8 cellular contexts compared by ENCODE assay signal in the genomic region with DNA sequence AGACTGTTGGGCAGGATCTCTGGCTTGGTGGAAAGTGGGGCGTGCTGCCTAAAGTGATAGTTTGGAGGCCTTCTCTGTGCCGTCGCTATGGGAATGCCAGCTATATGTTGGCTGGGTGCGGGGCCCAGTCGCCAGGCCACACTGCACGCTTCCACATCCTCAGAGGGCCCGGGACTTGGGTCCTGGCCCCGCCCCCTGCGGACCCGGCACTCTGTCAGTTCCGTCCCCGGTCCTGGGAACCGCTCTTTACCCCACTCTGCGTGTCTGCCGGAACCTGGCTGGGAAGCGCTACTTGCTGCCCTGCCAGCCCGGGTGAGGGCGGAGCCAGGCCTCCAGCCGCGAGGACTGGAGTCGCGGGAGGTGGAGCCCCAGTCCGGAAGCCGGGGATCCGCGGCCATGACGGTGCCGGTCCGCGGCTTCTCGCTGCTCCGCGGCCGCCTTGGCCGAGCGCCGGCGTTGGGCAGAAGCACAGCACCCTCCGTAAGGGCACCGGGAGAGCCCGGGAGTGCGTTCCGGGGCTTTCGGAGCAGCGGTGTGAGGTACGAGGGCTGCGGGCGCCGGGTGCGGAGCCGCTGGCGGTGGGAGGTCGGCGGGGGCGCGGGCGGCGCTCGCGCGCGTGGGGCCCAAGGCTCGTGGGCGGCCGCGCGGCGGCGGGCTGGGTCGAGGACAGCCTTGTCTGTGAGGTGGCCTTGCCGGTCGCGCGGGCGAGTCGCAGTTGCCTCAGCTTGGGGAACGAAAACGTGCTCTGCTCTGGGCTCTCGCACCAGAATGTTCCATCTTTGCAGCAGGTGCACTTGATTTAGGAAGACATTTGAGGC. TPM values are rescaled to one million over a fixed set of nuclear protein-coding genes. Genes with fewer than 3 reads are reported as not detected.
DNase-seq lines count a peak whose midpoint lies in the region; ATAC-seq and TF ChIP-seq lines count a peak whose summit lies in the region.

Gene MTHFD2L (plus strand): TSS at position 376 of the 818 bp plus-strand sequence. CDS start 21 bp downstream, at position 397.

- H3K4me3 Mint-ChIP-seq in naive thymus-derived CD4-positive, alpha-beta T cell, result peak within 1 kb of the TSS; percentile 86 to 95 (median 90)
- peak within 1 kb of the TSS; percentile 84 for H3K4me3 Mint-ChIP-seq in stimulated activated memory B cell treated with anti-CD40 and anti-IgM and Interleukin-4, amounts not matched to agents 10 μg/mL and 1 μg/mL and 100 μg/mL, for 72 hours

- H3K4me1 Mint-ChIP-seq in naive thymus-derived CD4-positive, alpha-beta T cell, result peaks cover 10 to 48% (median 26%) of the 10 kb centered on the region in 7 donors
- peaks cover 20% of the 10 kb centered on the region for H3K4me1 Mint-ChIP-seq in stimulated activated memory B cell treated with anti-CD40 and anti-IgM and Interleukin-4, amounts not matched to agents 10 μg/mL and 1 μg/mL and 100 μg/mL, for 72 hours

- H3K9me3 ChIP-seq in KOPT-K1 (ENCODE audit: insufficient read depth, low read length, poor library complexity, severe bottlenecking) (no peaks in the 10 kb centered on the region), fibroblast of lung (ENCODE audit: control insufficient read depth, insufficient read depth, low read depth, low read length) (no peaks in the 10 kb centered on the region)
- no peaks in the 10 kb centered on the region for H3K9me3 ChIP-seq in naive thymus-derived CD4-positive, alpha-beta T cell (ENCODE audit: control insufficient read depth in 2 of 3, low read length in 3 of 3)

- H3K36me3 ChIP-seq in KOPT-K1 (ENCODE audit: insufficient read depth, low read length), result peaks cover 22% of the 10 kb centered on the region
- H3K36me3 ChIP-seq in fibroblast of lung (ENCODE audit: control insufficient read depth, insufficient read depth, low read length), result no peaks in the 10 kb centered on the region
- H3K36me3 ChIP-seq in naive thymus-derived CD4-positive, alpha-beta T cell (ENCODE audit: control insufficient read depth in 2 of 3, insufficient read depth in 3 of 3, low read length in 3 of 3), result no peaks in the 10 kb centered on the region

- peaks cover 0 to 18% (median 7%) of the 10 kb centered on the region in 5 donors for H3K36me3 Mint-ChIP-seq in naive thymus-derived CD4-positive, alpha-beta T cell
- peaks cover 10% of the 10 kb centered on the region for H3K36me3 Mint-ChIP-seq in stimulated activated memory B cell treated with anti-CD40 and anti-IgM and Interleukin-4, amounts not matched to agents 10 μg/mL and 1 μg/mL and 100 μg/mL, for 72 hours

- H3K27ac Mint-ChIP-seq in naive thymus-derived CD4-positive, alpha-beta T cell, result peak within 1 kb of the TSS; percentile 62 to 96 (median 90)
- peak within 1 kb of the TSS; percentile 74 for H3K27ac Mint-ChIP-seq in stimulated activated memory B cell treated with anti-CD40 and anti-IgM and Interleukin-4, amounts not matched to agents 10 μg/mL and 1 μg/mL and 100 μg/mL, for 72 hours

- H3K79me2 ChIP-seq in fibroblast of lung (ENCODE audit: control insufficient read depth, insufficient read depth, low read length), result peaks cover 16% of the 10 kb centered on the region

- no peaks in the 10 kb centered on the region for H3K9me3 Mint-ChIP-seq in naive thymus-derived CD4-positive, alpha-beta T cell
- no peaks in the 10 kb centered on the region for H3K9me3 Mint-ChIP-seq in stimulated activated memory B cell treated with anti-CD40 and anti-IgM and Interleukin-4, amounts not matched to agents 10 μg/mL and 1 μg/mL and 100 μg/mL, for 72 hours

- H4K20me1 ChIP-seq in fibroblast of lung (ENCODE audit: control insufficient read depth, extremely low read depth, insufficient read depth, low read length), result no peaks in the 10 kb centered on the region

- CTCF ChIA-PET in naive thymus-derived CD4-positive, alpha-beta T cell (lab: Charles Lee), result interaction anchor here (0.5 kb wide), 1 partner anchor 1689 kb away, joined by 3 read pairs; no protein-coding TSS in a partner anchor

- peaks cover 6% of the 10 kb centered on the region for H3K4me1 ChIP-seq in fibroblast of lung (ENCODE audit: control insufficient read depth, extremely low read depth, insufficient read depth, low read length)
- H3K4me1 ChIP-seq in naive thymus-derived CD4-positive, alpha-beta T cell (ENCODE audit: control insufficient read depth in 2 of 2, insufficient read depth in 2 of 2, low read length in 2 of 2), result peaks cover 6 to 9% of the 10 kb centered on the region in 2 donors

- peak within 1 kb of the TSS; percentile 98 for H3K4me2 ChIP-seq in fibroblast of lung (ENCODE audit: extremely low read depth, insufficient read depth, low read length)

- TF ChIP-seq CTCF in fibroblast of lung (conservative IDR thresholded peaks at IDR 0.05 in 1 of 2, IDR thresholded peaks at IDR 0.05 in 1 of 2; ENCODE audit: low read depth in 1 of 2, low read length in 2 of 2), result no peak

- peak; percentile 98 for ATAC-seq in GM21825 (IDR thresholded peaks at IDR 0.05; ENCODE audit: unreplicated experiment)
- peak; percentile 97 for ATAC-seq in naive thymus-derived CD4-positive, alpha-beta T cell
- ATAC-seq in stimulated activated memory B cell treated with anti-CD40 and anti-IgM and Interleukin-4, amounts not matched to agents 10 μg/mL and 1 μg/mL and 100 μg/mL, for 72 hours, result peak; percentile 99

- H2AFZ ChIP-seq in fibroblast of lung (ENCODE audit: low read length), result peak within 1 kb of the TSS; percentile 97

- intact Hi-C loops in naive thymus-derived CD4-positive, alpha-beta T cell (cut with micrococcal nuclease), result loop anchor here (1.0 to 5.0 kb wide), 7 partner anchors 240 to 1989 kb away; partner anchors contain the start of genes COX18 (in 2 of the 2), ANKRD17 (in 1 of the 2), AREG (in 1 of the 2) and NUP54 (in 1 of the 2)

- DNase-seq in Daoy (ENCODE audit: low read depth) (peak; percentile 95), RKO (ENCODE audit: low spot score) (peak; percentile 97), fibroblast of lung (ENCODE audit: low read depth in 2 of 2) (peak; percentile 94 to 95)
- peak; percentile 48 to 70 for DNase-seq in activated T-helper 1 cell treated with anti-CD3 and anti-CD28 coated beads, Interleukin-2, amount 50 U/mL, for 16 hours (ENCODE audit: low read depth in 1 of 2, low spot score in 1 of 2)
- peak; percentile 68 to 88 (median 75) for DNase-seq in naive thymus-derived CD4-positive, alpha-beta T cell

- no peaks in the 10 kb centered on the region for H3K27me3 ChIP-seq in fibroblast of lung (ENCODE audit: control insufficient read depth, insufficient read depth, low read length)
- H3K27me3 ChIP-seq in naive thymus-derived CD4-positive, alpha-beta T cell (ENCODE audit: control insufficient read depth in 2 of 2, insufficient read depth in 2 of 2, low read length in 2 of 2), result no peaks in the 10 kb centered on the region

- H3K4me3 ChIP-seq in fibroblast of lung (replicated peaks in 1 of 4; ENCODE audit: control extremely low read depth in 1 of 4, insufficient read depth in 1 of 4, low read depth in 3 of 4, low read length in 4 of 4), result peak within 1 kb of the TSS; percentile 69 to 85 (median 76)
- H3K4me3 ChIP-seq in naive thymus-derived CD4-positive, alpha-beta T cell (ENCODE audit: low read length), result peak within 1 kb of the TSS; percentile 68

- peaks cover 0 to 29% (median 0%) of the 10 kb centered on the region in 5 donors for H3K27me3 Mint-ChIP-seq in naive thymus-derived CD4-positive, alpha-beta T cell
- H3K27me3 Mint-ChIP-seq in stimulated activated memory B cell treated with anti-CD40 and anti-IgM and Interleukin-4, amounts not matched to agents 10 μg/mL and 1 μg/mL and 100 μg/mL, for 72 hours, result no peaks in the 10 kb centered on the region

- POLR2A ChIA-PET in naive thymus-derived CD4-positive, alpha-beta T cell (lab: Charles Lee), result interaction anchor here (1.0 kb wide), 1 partner anchor 11 kb away, joined by 3 read pairs; no protein-coding TSS in a partner anchor

- H3K9ac ChIP-seq in fibroblast of lung (ENCODE audit: insufficient read depth, low read length), result peak within 1 kb of the TSS; percentile 92

- H3K27ac ChIP-seq in KOPT-K1 (ENCODE audit: low read depth, low read length, poor library complexity, severe bottlenecking) (peak within 1 kb of the TSS; percentile 77), fibroblast of lung (ENCODE audit: insufficient read depth, low read length) (peak within 1 kb of the TSS; percentile 96)
- peak within 1 kb of the TSS; percentile 78 for H3K27ac ChIP-seq in naive thymus-derived CD4-positive, alpha-beta T cell (ENCODE audit: low read depth, low read length)

RNA-seq across cellular contexts. Expression of gene MTHFD2L, which starts in this region (rescaled TPM):
- total RNA-seq in Daoy (2014; rRNA removed; shearing (Covaris generic)), result 7.9 and 16.3 TPM in 2 replicates
- 12.1 and 13.0 TPM in 2 replicates for total RNA-seq in fibroblast of lung
- polyA plus RNA-seq in fibroblast of lung, result 4.4 and 5.2 TPM in 2 replicates
- 3.0 and 5.1 TPM in 2 replicates for polyA plus RNA-seq in fibroblast of lung (2012)
- polyA minus RNA-seq in fibroblast of lung (ENCODE audit: low replicate concordance), result 0.15 and 0.55 TPM in 2 replicates
- 10 to 100 TPM in 4 of 5 experiments, 1 to 10 TPM in 1; 7.5 to 13.7 (median 10.4) TPM for total RNA-seq in naive thymus-derived CD4-positive, alpha-beta T cell
- 1 to 10 TPM; 2.3 to 8.1 TPM for polyA plus RNA-seq in naive thymus-derived CD4-positive, alpha-beta T cell

Comparison
In these comparisons a context has a peak if more than half of its experiments do, and no peak if none do; other contexts are left out.
1. Peak in every context shown above with its lines: DNase-seq, ATAC-seq, H3K4me3 ChIP-seq and H3K27ac ChIP-seq.